10 cellular contexts compared by ENCODE assay signal in genomic region chr15:37015025-37015424, GRCh38.
DNase-seq lines count a peak whose midpoint lies in the region; ATAC-seq and TF ChIP-seq lines count a peak whose summit lies in the region.
"Had no signal": no experiment of that assay in that cellular context is flagged by ENCODE, and none has a peak within 500 bp of the region (broad histone marks: within the 10 kb centered on the region; RNA-seq: fewer than 3 reads in every experiment).

No MANE protein-coding gene starts in this region.

- H4K8ac ChIP-seq in mesendoderm (ENCODE audit: low read depth, low read length), result no peak overlapping the region

- no peak for ATAC-seq in HG02610 (IDR thresholded peaks at IDR 0.05; ENCODE audit: unreplicated experiment)

- H4K5ac ChIP-seq in mesendoderm (ENCODE audit: low read length), result no peak overlapping the region

- H2BK120ac ChIP-seq in mesendoderm (ENCODE audit: low read depth, low read length), result no peak overlapping the region

- peaks cover 2% of the 10 kb centered on the region for H3K4me1 ChIP-seq in mesendoderm (ENCODE audit: control insufficient read depth, low read depth, low read length)

- H3K56ac ChIP-seq in mesendoderm (ENCODE audit: low read length), result no peak overlapping the region

- no peak overlapping the region for H3K4me3 ChIP-seq in AG10803 (ENCODE audit: low read length)
- H3K4me3 ChIP-seq in mesendoderm (ENCODE audit: low read length), result no peak overlapping the region
- H3K4me3 ChIP-seq: lung had no signal

- TF ChIP-seq CTCF in AG10803 (conservative IDR thresholded peaks at IDR 0.05; ENCODE audit: low read length), result no peak

- H3K27me3 ChIP-seq in mesendoderm (ENCODE audit: insufficient read depth, low read length, poor library complexity), result no peaks in the 10 kb centered on the region

- no peaks in the 10 kb centered on the region for H3K79me2 ChIP-seq in mesendoderm (ENCODE audit: control insufficient read depth, insufficient read depth, low read length)

- no peak overlapping the region for H2AK5ac ChIP-seq in mesendoderm (ENCODE audit: low read length)

- no CpG with 5 or more reads among the region's 9 CpGs for WGBS in mesendoderm (ENCODE audit: extremely low coverage, insufficient coverage, low lambda C conversion rate)

- peak overlapping the region; percentile 35 for H3K27ac ChIP-seq in cingulate gyrus (ENCODE audit: low read depth, low read length)
- no peak overlapping the region for H3K27ac ChIP-seq in mesendoderm (ENCODE audit: low read depth, low read length)

- H2BK5ac ChIP-seq in mesendoderm (ENCODE audit: low read length), result no peak overlapping the region

- no peak overlapping the region for H3K9ac ChIP-seq in mesendoderm (ENCODE audit: low read length)

- no peak overlapping the region for H3K23ac ChIP-seq in mesendoderm (ENCODE audit: low read length)

- H3K4ac ChIP-seq in mesendoderm (ENCODE audit: low read depth, low read length), result no peak overlapping the region

- no peak overlapping the region for H3K4me2 ChIP-seq in mesendoderm (ENCODE audit: low read length)

- no peaks in the 10 kb centered on the region for H3K79me1 ChIP-seq in mesendoderm (ENCODE audit: low read length)

- H3K18ac ChIP-seq in mesendoderm (ENCODE audit: low read length), result no peak overlapping the region

- no peaks in the 10 kb centered on the region for H3K36me3 ChIP-seq in mesendoderm (ENCODE audit: control insufficient read depth, insufficient read depth, low read length)

- DNase-seq in AG10803 (ENCODE audit: low read depth), result peak; percentile 65
- DNase-seq in HPDE6-E6E7 (ENCODE audit: extremely low spot score), result peak; percentile 37
- DNase-seq in left kidney (ENCODE audit: low read depth, low spot score), result peak; percentile 79
- DNase-seq in ecto neural progenitor cell (ENCODE audit: low spot score), result no peak
- DNase-seq in mesendoderm, result no peak
- DNase-seq in Kasumi-1 (lab: John Stamatoyannopoulos, UW), result no peak
- DNase-seq: NCI-H774 had no signal

- no peak overlapping the region for H2BK15ac ChIP-seq in mesendoderm (replicated peaks; ENCODE audit: low read depth)

Comparison
In these comparisons a context has a peak if more than half of its experiments do, and no peak if none do; other contexts are left out.
1. DNase-seq: peak in AG10803 (single experiment), HPDE6-E6E7 (single experiment) and left kidney (single experiment); none in ecto neural progenitor cell (single experiment), mesendoderm (single experiment) and Kasumi-1 (0 of 2).